In the genomic region with DNA sequence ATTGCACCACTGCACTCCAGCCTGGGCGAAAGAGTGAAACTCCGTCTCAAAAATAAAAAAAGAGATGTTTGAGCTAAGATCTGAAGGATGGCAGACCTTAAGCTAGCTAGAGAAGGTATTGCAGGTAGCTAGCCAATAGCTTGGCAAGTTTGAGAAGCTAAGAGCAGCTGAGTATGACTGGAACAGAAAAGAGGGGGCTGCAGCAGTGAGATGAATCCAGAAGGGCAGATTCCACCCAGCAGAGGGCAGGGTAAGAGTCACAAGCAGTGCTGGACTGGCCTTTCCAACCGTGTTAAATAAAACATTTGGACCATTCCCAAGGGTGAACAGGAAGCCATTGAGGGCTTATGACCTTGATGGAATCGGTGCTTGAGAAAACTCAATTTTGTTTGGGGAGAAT, we compare ENCODE assay signal across 6 cellular contexts. TPM values are rescaled to one million over a fixed set of nuclear protein-coding genes. Genes with fewer than 3 reads are reported as not detected.
DNase-seq lines count a peak whose midpoint lies in the region; ATAC-seq, FAIRE-seq and TF ChIP-seq lines count a peak whose summit lies in the region.

No MANE protein-coding gene starts in this region.

- no peak overlapping the region for H4K5ac ChIP-seq in IMR-90 (ENCODE audit: low read depth, low read length)

- intact Hi-C loops in IMR-90 (cut with micrococcal nuclease): no loop called here
- intact Hi-C loops in GM12878 (cut with micrococcal nuclease; ENCODE audit: unreplicated experiment): loop anchor here (5.0 kb wide), 1 partner anchor 53 kb away; a partner anchor contains a TSS
- intact Hi-C loops in OCI-LY7 (cut with micrococcal nuclease; ENCODE audit: unreplicated experiment): no loop called here

- no peak overlapping the region for H2BK5ac ChIP-seq in IMR-90 (ENCODE audit: low read depth, low read length, poor library complexity, severe bottlenecking)

- H3K36me3 Mint-ChIP-seq in osteocyte (ENCODE audit: unreplicated experiment): peaks cover 13% of the 10 kb centered on the region

- H3K4me3 ChIP-seq in IMR-90 (ENCODE audit: insufficient read depth, low read depth, low read length) (no peak overlapping the region), GM12878 (no peak overlapping the region), OCI-LY7 (ENCODE audit: low read depth, low read length, poor library complexity, severe bottlenecking) (no peak overlapping the region)

- no peak overlapping the region for H3K18ac ChIP-seq in IMR-90 (ENCODE audit: low read depth, low read length)

- H3K4me1 ChIP-seq in IMR-90 (ENCODE audit: control insufficient read depth, insufficient read depth, low read length) (peaks cover 5% of the 10 kb centered on the region), GM12878 (ENCODE audit: control insufficient read depth, insufficient read depth, low read length) (peaks cover 9% of the 10 kb centered on the region), OCI-LY7 (ENCODE audit: insufficient read depth, low read length, poor library complexity, severe bottlenecking) (peaks cover under 1% of the 10 kb centered on the region)

- H3K27ac ChIP-seq in IMR-90 (ENCODE audit: insufficient read depth, low read length): no peak overlapping the region
- no peak overlapping the region for H3K27ac ChIP-seq in GM12878 (ENCODE audit: control insufficient read depth, insufficient read depth)
- no peak overlapping the region for H3K27ac ChIP-seq in OCI-LY7 (ENCODE audit: low read depth, low read length, poor library complexity, severe bottlenecking)

- H3K79me2 ChIP-seq in GM12878 (ENCODE audit: control insufficient read depth, insufficient read depth, low read length): no peaks in the 10 kb centered on the region
- H3K79me2 ChIP-seq in OCI-LY7 (ENCODE audit: insufficient read depth, low read depth, low read length): no peaks in the 10 kb centered on the region

- H3K4ac ChIP-seq in IMR-90 (ENCODE audit: low read depth, low read length): no peak overlapping the region

- peaks cover 19% of the 10 kb centered on the region for H4K20me1 ChIP-seq in IMR-90 (ENCODE audit: insufficient read depth, low read length)
- H4K20me1 ChIP-seq in GM12878 (ENCODE audit: control insufficient read depth, insufficient read depth): no peaks in the 10 kb centered on the region
- H4K20me1 ChIP-seq in OCI-LY7 (ENCODE audit: insufficient read depth, low read length): no peaks in the 10 kb centered on the region

- in situ Hi-C loops in IMR-90 (cut with MboI; ENCODE audit: low sequenced_read_pairs): no loop called here
- in situ Hi-C loops in GM12878 (cut with MboI): loop anchor here (5.0 kb wide), 1 partner anchor 87 kb away; no protein-coding TSS in a partner anchor

- H2BK120ac ChIP-seq in IMR-90 (ENCODE audit: low read depth, low read length): no peak overlapping the region

- no peak overlapping the region for H2BK20ac ChIP-seq in IMR-90 (ENCODE audit: low read depth, low read length)

- H3K4me2 ChIP-seq in IMR-90 (ENCODE audit: low read depth, low read length): no peak overlapping the region
- H3K4me2 ChIP-seq in GM12878 (ENCODE audit: control insufficient read depth, insufficient read depth): no peak overlapping the region
- no peak overlapping the region for H3K4me2 ChIP-seq in OCI-LY7 (ENCODE audit: low read length)

- H2AK5ac ChIP-seq in IMR-90 (ENCODE audit: low read depth, low read length): no peak overlapping the region

- RAD21 ChIA-PET in GM12878 (lab: Charles Lee; ENCODE audit: unreplicated experiment): interaction anchor here (0.7 to 6.5 kb wide), 10 partner anchors 49 to 91 kb away, joined by 3 to 85 read pairs (median 4); a partner anchor contains a TSS

- peaks cover 2 to 3% of the 10 kb centered on the region in 2 experiments; a peak in 2 of 4 replicates for H3K79me1 ChIP-seq in IMR-90 (ENCODE audit: low read depth in 1 of 2, low read length in 2 of 2)

- no peak overlapping the region for H2BK15ac ChIP-seq in IMR-90 (ENCODE audit: low read depth, low read length)

- no peak overlapping the region for H3K14ac ChIP-seq in IMR-90 (replicated peaks; ENCODE audit: low read depth, low read length)

- H3K9me1 ChIP-seq in IMR-90 (ENCODE audit: insufficient read depth, low read length): peaks cover 10% of the 10 kb centered on the region

- TF ChIP-seq EP300 in GM12878 (IDR thresholded peaks at IDR 0.05; ENCODE audit: borderline replicate concordance in 1 of 2, control insufficient read depth in 1 of 2, low read depth in 2 of 2, low read length in 2 of 2): no peak

- H2AK9ac ChIP-seq in IMR-90 (replicated peaks; ENCODE audit: low read depth, low read length, poor library complexity): peak overlapping the region; percentile 60

- POLR2A ChIA-PET in IMR-90 (lab: Charles Lee; ENCODE audit: unreplicated experiment): no interaction called here
- POLR2A ChIA-PET in GM12878 (lab: Charles Lee): interaction anchor here (1.2 to 1.4 kb wide), 2 partner anchors 73 to 91 kb away, joined by 4 read pairs; no protein-coding TSS in a partner anchor
- POLR2A ChIA-PET in OCI-LY7 (lab: Charles Lee): interaction anchor here (0.6 to 0.9 kb wide), 2 partner anchors 20 to 69 kb away, joined by 3 to 4 read pairs; no protein-coding TSS in a partner anchor

- no TSS peak for BruUV-seq in IMR-90 (replicated peaks; lab: Mats Ljungman, UMichigan)
- BruUV-seq in GM12878 (replicated peaks; lab: Mats Ljungman, UMichigan): no TSS peak
- BruUV-seq in OCI-LY7 (replicated peaks; lab: Mats Ljungman, UMichigan): no TSS peak

- H3K9ac ChIP-seq in IMR-90 (ENCODE audit: low read depth, low read length) (no peak overlapping the region), GM12878 (ENCODE audit: control insufficient read depth, insufficient read depth, low read length) (no peak overlapping the region)

- H2AFZ ChIP-seq in IMR-90 (replicated peaks; ENCODE audit: low read length, poor library complexity): no peak overlapping the region
- H2AFZ ChIP-seq in GM12878 (ENCODE audit: control insufficient read depth, low read depth, low read length): no peak overlapping the region
- no peak overlapping the region for H2AFZ ChIP-seq in OCI-LY7 (ENCODE audit: low read length)

- H3K9me2 ChIP-seq in OCI-LY7 (ENCODE audit: insufficient read depth, low read length): no peaks in the 10 kb centered on the region

- no peaks in the 10 kb centered on the region for H3K27me3 Mint-ChIP-seq in osteocyte (ENCODE audit: unreplicated experiment)

- no peaks in the 10 kb centered on the region for H3K27me3 ChIP-seq in IMR-90 (ENCODE audit: control insufficient read depth, insufficient read depth, low read length)
- H3K27me3 ChIP-seq in GM12878 (replicated peaks in 1 of 2; ENCODE audit: control insufficient read depth in 2 of 2, insufficient read depth in 2 of 2, low read length in 1 of 2): no peaks in the 10 kb centered on the region

- H3K9me3 ChIP-seq in IMR-90 (ENCODE audit: control insufficient read depth, insufficient read depth, low read length): no peaks in the 10 kb centered on the region
- no peaks in the 10 kb centered on the region for H3K9me3 ChIP-seq in GM12878 (replicated peaks; ENCODE audit: control insufficient read depth, insufficient read depth, low read length)
- H3K9me3 ChIP-seq in OCI-LY7 (ENCODE audit: low read length): no peaks in the 10 kb centered on the region

- peak; percentile 44 for TF ChIP-seq CTCF in IMR-90 (conservative IDR thresholded peaks at IDR 0.05; ENCODE audit: low read depth, low read length)
- TF ChIP-seq CTCF in GM12878 (IDR thresholded peaks at IDR 0.05 in 2 of 3, conservative IDR thresholded peaks at IDR 0.05 in 1 of 3; ENCODE audit: control insufficient read depth in 2 of 3, extremely low read depth in 1 of 3, insufficient read depth in 1 of 3, low read depth in 3 of 3, low read length in 3 of 3): peak in 2 of 3 experiments; percentile 25 to 32; a peak in 2 of 6 replicates
- TF ChIP-seq CTCF in osteocyte (IDR thresholded peaks at IDR 0.05): peak; percentile 47
- no peak; the same call in 1 of the 2 replicates for TF ChIP-seq CTCF in OCI-LY7 (conservative IDR thresholded peaks at IDR 0.05; ENCODE audit: low read length)

- dilution Hi-C loops in IMR-90 (cut with HindIII; ENCODE audit: low sequenced_read_pairs, unreplicated experiment): no loop called here

- H3K56ac ChIP-seq in IMR-90 (ENCODE audit: extremely low read depth, insufficient read depth, low read length): no peak overlapping the region

- H3K4me1 Mint-ChIP-seq in osteocyte (ENCODE audit: unreplicated experiment): peaks cover 1% of the 10 kb centered on the region

- no peak overlapping the region for H4K91ac ChIP-seq in IMR-90 (ENCODE audit: insufficient read depth, low read depth, low read length)

- H3K23ac ChIP-seq in IMR-90 (ENCODE audit: low read depth, low read length): no peak overlapping the region

- TF ChIP-seq RAD21 in IMR-90 (IDR thresholded peaks at IDR 0.05; ENCODE audit: low read length): peak; percentile 18; the same call in 1 of the 2 replicates
- no peak for TF ChIP-seq RAD21 in GM12878 (IDR thresholded peaks at IDR 0.05; ENCODE audit: insufficient read depth, low read depth, low read length)

- 73% methylated on average over 4 of the region's 4 CpGs; no CpG with 5 or more reads in 1 of the 2 experiments for WGBS in IMR-90 (ENCODE audit: extremely low coverage in 2 of 2, insufficient read length in 1 of 2), 2 experiments
- WGBS in GM12878 (ENCODE audit: insufficient coverage, insufficient replicate concordance, low lambda C conversion rate, missing lambda C conversion rate): 84% methylated on average over 4 of the region's 4 CpGs

- ATAC-seq in IMR-90 (ENCODE audit: low read depth) (peak; percentile 43; the same call in 1 of the 2 replicates), GM12878 (peak; percentile 70)

- SMC1A ChIA-PET in GM12878 (lab: Charles Lee; ENCODE audit: uncharacterized antibody, unreplicated experiment): interaction anchor here (1.0 to 1.9 kb wide), 8 partner anchors 8 to 91 kb away, joined by 3 to 8 read pairs (median 4); no protein-coding TSS in a partner anchor

- CTCF ChIA-PET in IMR-90 (lab: Yijun Ruan, JAX): interaction anchor here (0.8 to 1.6 kb wide), 2 partner anchors 47 to 86 kb away, joined by 3 to 4 read pairs; a partner anchor contains a TSS
- CTCF ChIA-PET in GM12878 (lab: Yijun Ruan, JAX): interaction anchor here (0.8 to 8.6 kb wide), 11 partner anchors 10 to 150 kb away, joined by 3 to 205 read pairs (median 5); a partner anchor contains a TSS
- CTCF ChIA-PET in OCI-LY7 (lab: Charles Lee; ENCODE audit: unreplicated experiment): interaction anchor here (0.6 to 1.5 kb wide), 3 partner anchors 34 to 98 kb away, joined by 3 read pairs; no protein-coding TSS in a partner anchor

- H3K36me3 ChIP-seq in IMR-90 (ENCODE audit: control insufficient read depth, insufficient read depth, low read length) (no peaks in the 10 kb centered on the region), GM12878 (ENCODE audit: control insufficient read depth in 2 of 2, insufficient read depth in 2 of 2, low read length in 1 of 2) (peaks cover 0 to 5% of the 10 kb centered on the region in 2 experiments; a peak in 1 of 4 replicates), OCI-LY7 (ENCODE audit: insufficient read depth, low read length) (peaks cover 35% of the 10 kb centered on the region; the same call in 1 of the 2 replicates)

- FAIRE-seq in GM12878 (lab: Jason Lieb, UNC): no peak

- TF ChIP-seq POLR2A in IMR-90 (IDR thresholded peaks at IDR 0.05; ENCODE audit: low read depth, low read length) (no peak), GM12878 (IDR thresholded peaks at IDR 0.05; ENCODE audit: low read depth, low read length) (no peak)

- DNase-seq in IMR-90 (peak; percentile 23), GM12878 (ENCODE audit: low read depth, low spot score) (no peak), osteocyte (ENCODE audit: extremely low spot score, unreplicated experiment) (no peak), NCI-H526 treated with DMSO at 0.1 percent for 48 hours (lab: John Stamatoyannopoulos, UW) (no peak), OCI-LY7 (ENCODE audit: low spot score) (no peak)
- DNase-seq in central memory CD4-positive, alpha-beta T cell: no peak

- H3K27ac Mint-ChIP-seq in osteocyte (ENCODE audit: unreplicated experiment): no peak overlapping the region

- H3K4me3 Mint-ChIP-seq in osteocyte (ENCODE audit: unreplicated experiment): no peak overlapping the region

- H3K9me3 Mint-ChIP-seq in osteocyte (ENCODE audit: unreplicated experiment): no peaks in the 10 kb centered on the region

- no peak overlapping the region for H4K8ac ChIP-seq in IMR-90 (ENCODE audit: low read depth in 2 of 2, low read length in 2 of 2)

RNA-seq across cellular contexts. Expression of a gene that starts 5.7 kb away (rescaled TPM):
- total RNA-seq in IMR-90 (2012; rRNA removed): 13.1 and 14.0 TPM in 2 replicates
- 19.8 and 22.5 TPM in 2 replicates for polyA plus RNA-seq in IMR-90 (2012; rRNA removed)
- 7.4 and 11.3 TPM in 2 replicates for polyA plus RNA-seq in IMR-90 (2012; cell fraction: cytosol; rRNA removed)
- 26.7 and 31.4 TPM in 2 replicates for polyA plus RNA-seq in IMR-90 (2012; cell fraction: nucleus; rRNA removed; ENCODE audit: low replicate concordance)
- 63.5 and 64.7 TPM in 2 replicates for total RNA-seq in GM12878 (2013; cell fraction: nucleolus; rRNA removed)
- 16.8 and 17.5 TPM in 2 replicates for total RNA-seq in GM12878 (2014; rRNA removed)
- 10.2 and 10.5 TPM in 2 replicates for total RNA-seq in GM12878 (2014; rRNA removed; fragmentation: Illumina TruSeq; extraction: Trizol)
- 9.8 and 11.0 TPM in 2 replicates for total RNA-seq in GM12878 (2021)
- 5.7 TPM for polyA plus RNA-seq in GM12878 (2011; ENCODE audit: low read depth)
- 14.0 and 20.9 TPM in 2 replicates for polyA plus RNA-seq in GM12878 (2011; rRNA removed)
- 16.7 and 20.1 TPM in 2 replicates for polyA plus RNA-seq in GM12878 (2011; cell fraction: cytosol; rRNA removed)
- polyA plus RNA-seq in GM12878 (2011; cell fraction: nucleus; rRNA removed): 31.2 and 38.9 TPM in 2 replicates
- 7.8 and 8.9 TPM in 2 replicates for polyA plus RNA-seq in GM12878 (2012)
- 10.6 and 14.1 TPM in 2 replicates for polyA plus RNA-seq in GM12878 (2014; fragmentation: Illumina TruSeq; extraction: Trizol)
- polyA plus RNA-seq in GM12878 (2014; fragmentation: Nextera tagmentation; extraction: Ambion mirVana): 1 to 10 TPM; 4.5 to 6.1 TPM
- 13.0 and 17.3 TPM in 2 replicates for polyA plus RNA-seq in GM12878 (2014; rRNA removed)
- 10 to 100 TPM; 15.8 to 16.9 TPM for polyA plus RNA-seq in GM12878 (2016; fragmentation: Nextera tagmentation; extraction: Ambion mirVana)
- 19.5 and 36.8 TPM in 2 replicates for polyA minus RNA-seq in GM12878 (2011; rRNA and poly(A)+ RNA removed)
- polyA minus RNA-seq in GM12878 (2011; cell fraction: cytosol; rRNA and poly(A)+ RNA removed): 6.1 and 8.6 TPM in 2 replicates
- 19.0 and 24.4 TPM in 2 replicates for polyA minus RNA-seq in GM12878 (2011; cell fraction: nucleus; rRNA and poly(A)+ RNA removed)
- total RNA-seq in osteocyte: 19.5 and 19.8 TPM in 2 replicates
- total RNA-seq in OCI-LY7 (2014; rRNA removed; shearing (Covaris generic)): 12.6 and 16.8 TPM in 2 replicates
- total RNA-seq in OCI-LY7 (2022): 11.8 and 13.9 TPM in 2 replicates

RNA-seq across cellular contexts. Expression of a gene that starts 46.7 kb away (rescaled TPM):
- total RNA-seq in IMR-90 (2012; rRNA removed): 5.0 and 5.3 TPM in 2 replicates
- 12.0 and 13.3 TPM in 2 replicates for polyA plus RNA-seq in IMR-90 (2012; rRNA removed)
- 19.3 and 27.2 TPM in 2 replicates for polyA plus RNA-seq in IMR-90 (2012; cell fraction: cytosol; rRNA removed)
- 18.2 and 30.1 TPM in 2 replicates for polyA plus RNA-seq in IMR-90 (2012; cell fraction: nucleus; rRNA removed; ENCODE audit: low replicate concordance)
- total RNA-seq in GM12878 (2013; cell fraction: nucleolus; rRNA removed): 8.3 and 9.6 TPM in 2 replicates
- total RNA-seq in GM12878 (2014; rRNA removed): 4.7 and 5.0 TPM in 2 replicates
- total RNA-seq in GM12878 (2014; rRNA removed; fragmentation: Illumina TruSeq; extraction: Trizol): 1.5 and 1.7 TPM in 2 replicates
- total RNA-seq in GM12878 (2021): 4.1 and 4.3 TPM in 2 replicates
- polyA plus RNA-seq in GM12878 (2011; ENCODE audit: low read depth): 1.7 TPM
- 1.0 and 1.4 TPM in 2 replicates for polyA plus RNA-seq in GM12878 (2011; rRNA removed)
- 1.5 and 1.9 TPM in 2 replicates for polyA plus RNA-seq in GM12878 (2011; cell fraction: cytosol; rRNA removed)
- 6.1 and 7.1 TPM in 2 replicates for polyA plus RNA-seq in GM12878 (2011; cell fraction: nucleus; rRNA removed)
- polyA plus RNA-seq in GM12878 (2012): 3.4 TPM in 2 replicates
- polyA plus RNA-seq in GM12878 (2014; fragmentation: Illumina TruSeq; extraction: Trizol): 1.5 and 1.9 TPM in 2 replicates
- under 1 TPM; 0.08 to 0.15 TPM for polyA plus RNA-seq in GM12878 (2014; fragmentation: Nextera tagmentation; extraction: Ambion mirVana)
- polyA plus RNA-seq in GM12878 (2014; rRNA removed): 3.6 and 3.9 TPM in 2 replicates
- 1 to 10 TPM; 1.9 to 2.3 TPM for polyA plus RNA-seq in GM12878 (2016; fragmentation: Nextera tagmentation; extraction: Ambion mirVana)
- polyA minus RNA-seq in GM12878 (2011; rRNA and poly(A)+ RNA removed): 0.95 and 2.7 TPM in 2 replicates
- 0.52 and 0.67 TPM in 2 replicates for polyA minus RNA-seq in GM12878 (2011; cell fraction: cytosol; rRNA and poly(A)+ RNA removed)
- 2.2 and 3.2 TPM in 2 replicates for polyA minus RNA-seq in GM12878 (2011; cell fraction: nucleus; rRNA and poly(A)+ RNA removed)
- 44.1 and 44.9 TPM in 2 replicates for total RNA-seq in osteocyte
- total RNA-seq in OCI-LY7 (2014; rRNA removed; shearing (Covaris generic)): 1.1 and 2.7 TPM in 2 replicates
- 2.7 TPM in 2 replicates for total RNA-seq in OCI-LY7 (2022)

RNA-seq across cellular contexts. Expression of a gene that starts 55.6 kb away (rescaled TPM):
- total RNA-seq in IMR-90 (2012; rRNA removed) (8.1 and 8.6 TPM in 2 replicates), GM12878 (2014; rRNA removed) (20.8 and 21.0 TPM in 2 replicates), GM12878 (2014; rRNA removed; fragmentation: Illumina TruSeq; extraction: Trizol) (5.3 and 5.6 TPM in 2 replicates), GM12878 (2021) (20.7 and 22.8 TPM in 2 replicates), osteocyte (13.4 and 14.1 TPM in 2 replicates), OCI-LY7 (2022) (15.4 and 16.7 TPM in 2 replicates)
- polyA plus RNA-seq in IMR-90 (2012; rRNA removed) (14.6 and 18.6 TPM in 2 replicates), GM12878 (2011; rRNA removed) (10.1 and 19.4 TPM in 2 replicates), GM12878 (2014; fragmentation: Illumina TruSeq; extraction: Trizol) (3.6 and 4.5 TPM in 2 replicates), GM12878 (2014; fragmentation: Nextera tagmentation; extraction: Ambion mirVana) (1 to 10 TPM; 1.7 to 3.5 TPM), GM12878 (2014; rRNA removed) (23.1 and 23.5 TPM in 2 replicates), GM12878 (2016; fragmentation: Nextera tagmentation; extraction: Ambion mirVana) (10 to 100 TPM; 18.5 to 20.9 TPM)
- polyA plus RNA-seq in IMR-90 (2012; cell fraction: cytosol; rRNA removed): 24.3 and 38.7 TPM in 2 replicates
- polyA plus RNA-seq in IMR-90 (2012; cell fraction: nucleus; rRNA removed; ENCODE audit: low replicate concordance): 32.6 and 82.1 TPM in 2 replicates
- total RNA-seq in GM12878 (2013; cell fraction: nucleolus; rRNA removed): 17.8 and 21.6 TPM in 2 replicates
- 6.3 TPM for polyA plus RNA-seq in GM12878 (2011; ENCODE audit: low read depth)
- 26.6 and 38.9 TPM in 2 replicates for polyA plus RNA-seq in GM12878 (2011; cell fraction: cytosol; rRNA removed)
- 53.2 and 59.8 TPM in 2 replicates for polyA plus RNA-seq in GM12878 (2011; cell fraction: nucleus; rRNA removed)
- 28.2 and 31.1 TPM in 2 replicates for polyA plus RNA-seq in GM12878 (2012)
- polyA minus RNA-seq in GM12878 (2011; rRNA and poly(A)+ RNA removed): 4.1 and 10.8 TPM in 2 replicates
- polyA minus RNA-seq in GM12878 (2011; cell fraction: cytosol; rRNA and poly(A)+ RNA removed): 7.2 and 7.5 TPM in 2 replicates
- polyA minus RNA-seq in GM12878 (2011; cell fraction: nucleus; rRNA and poly(A)+ RNA removed): 9.7 and 12.8 TPM in 2 replicates
- 11.3 and 11.6 TPM in 2 replicates for total RNA-seq in OCI-LY7 (2014; rRNA removed; shearing (Covaris generic))

RNA-seq across cellular contexts. Expression of a gene that starts 55.7 kb away (rescaled TPM):
- total RNA-seq in IMR-90 (2012; rRNA removed) (1.9 and 2.3 TPM in 2 replicates), GM12878 (2014; rRNA removed) (7.6 and 8.3 TPM in 2 replicates), GM12878 (2014; rRNA removed; fragmentation: Illumina TruSeq; extraction: Trizol) (2.0 and 2.1 TPM in 2 replicates), GM12878 (2021) (7.5 and 7.7 TPM in 2 replicates), osteocyte (12.8 and 15.5 TPM in 2 replicates), OCI-LY7 (2022) (10.4 and 12.2 TPM in 2 replicates)
- polyA plus RNA-seq in IMR-90 (2012; rRNA removed) (12.5 and 14.5 TPM in 2 replicates), GM12878 (2011; rRNA removed) (7.6 TPM in 2 replicates), GM12878 (2014; fragmentation: Illumina TruSeq; extraction: Trizol) (1.4 and 1.7 TPM in 2 replicates), GM12878 (2014; fragmentation: Nextera tagmentation; extraction: Ambion mirVana) (not detected), GM12878 (2014; rRNA removed) (10.4 and 14.7 TPM in 2 replicates), GM12878 (2016; fragmentation: Nextera tagmentation; extraction: Ambion mirVana) (1 to 10 TPM; 5.6 to 6.4 TPM)
- 6.2 and 16.3 TPM in 2 replicates for polyA plus RNA-seq in IMR-90 (2012; cell fraction: cytosol; rRNA removed)
- polyA plus RNA-seq in IMR-90 (2012; cell fraction: nucleus; rRNA removed; ENCODE audit: low replicate concordance): 88.4 and 231 TPM in 2 replicates
- 112 and 144 TPM in 2 replicates for total RNA-seq in GM12878 (2013; cell fraction: nucleolus; rRNA removed)
- polyA plus RNA-seq in GM12878 (2011; ENCODE audit: low read depth): 1.0 TPM
- 8.8 and 16.8 TPM in 2 replicates for polyA plus RNA-seq in GM12878 (2011; cell fraction: cytosol; rRNA removed)
- polyA plus RNA-seq in GM12878 (2011; cell fraction: nucleus; rRNA removed): 140 and 156 TPM in 2 replicates
- 9.6 and 14.4 TPM in 2 replicates for polyA plus RNA-seq in GM12878 (2012)
- 3.4 and 7.4 TPM in 2 replicates for polyA minus RNA-seq in GM12878 (2011; rRNA and poly(A)+ RNA removed)
- 2.3 and 5.1 TPM in 2 replicates for polyA minus RNA-seq in GM12878 (2011; cell fraction: cytosol; rRNA and poly(A)+ RNA removed)
- polyA minus RNA-seq in GM12878 (2011; cell fraction: nucleus; rRNA and poly(A)+ RNA removed): 17.2 and 22.7 TPM in 2 replicates
- total RNA-seq in OCI-LY7 (2014; rRNA removed; shearing (Covaris generic)): 5.8 and 7.3 TPM in 2 replicates
